19 cellular contexts compared by ENCODE assay signal in genomic region chr9:89351584-89351983, GRCh38. TPM values are rescaled to one million over a fixed set of nuclear protein-coding genes. Genes with fewer than 3 reads are reported as not detected.
DNase-seq lines count a peak whose midpoint lies in the region; ATAC-seq lines count a peak whose summit lies in the region.
"Had no signal": no experiment of that assay in that cellular context is flagged by ENCODE, and none has a peak within 500 bp of the region (broad histone marks: within the 10 kb centered on the region; RNA-seq: fewer than 3 reads in every experiment).

No MANE protein-coding gene starts in this region.

- H3K9me3 Mint-ChIP-seq in activated CD8-positive, alpha-beta memory T cell treated with anti-CD3 and anti-CD28 coated beads, Interleukin-2, amount 10 ng/mL, durations not matched to agents 7 days and 5 days (ENCODE audit: low read depth) = no peaks in the 10 kb centered on the region
- no peaks in the 10 kb centered on the region for H3K9me3 Mint-ChIP-seq in T-cell
- H3K9me3 Mint-ChIP-seq: activated T-helper 2 cell treated with anti-CD3 and anti-CD28 coated beads, Interferon-gamma antibody, Interleukin-2, Interleukin-4, amounts not matched to agents 10 μg/mL and 5 μg/mL and 100 μg/mL, durations not matched to agents 14 hours and 24 hours and 36 hours had no signal

- DNase-seq in activated CD8-positive, alpha-beta memory T cell treated with anti-CD3 and anti-CD28 coated beads, Interleukin-2, amount 10 ng/mL, durations not matched to agents 7 days and 5 days = no peak
- no peak for DNase-seq in activated CD8-positive, alpha-beta memory T cell treated with anti-CD3 and anti-CD28 coated beads for 24 hours
- DNase-seq in T-cell = no peak
- peak; percentile 14 for DNase-seq in islet precursor cell
- peak; percentile 47 for DNase-seq in sciatic nerve (ENCODE audit: low spot score)
- DNase-seq in occipital lobe (lab: John Stamatoyannopoulos, UW) = no peak
- no peak for DNase-seq in RPMI8226
- DNase-seq in SHP77 treated with DMSO at 0.1 percent for 48 hours (lab: John Stamatoyannopoulos, UW) = no peak
- DNase-seq: activated CD4-positive, alpha-beta T cell treated with anti-CD3 and anti-CD28 coated beads, Interleukin-2, amount 50 U/mL, for 4 hours; central memory CD4-positive, alpha-beta T cell; DMS153; HCEC 1CT; left colon; NCI-H1105; NCI-H2081 treated with DMSO at 0.1 percent for 48 hours; NCI-H510A; stimulated activated CD4-positive, alpha-beta T cell treated with anti-CD3 and anti-CD28 coated beads, Interleukin-2, amount 100 ng/mL, for 48 hours had no signal

- no peak for ATAC-seq in activated CD8-positive, alpha-beta memory T cell treated with anti-CD3 and anti-CD28 coated beads, Interleukin-2, amount 10 ng/mL, durations not matched to agents 7 days and 5 days
- ATAC-seq in T-cell (replicated peaks in 1 of 4) (peak in 1 of 4 experiments; percentile 6), sciatic nerve (no peak)
- ATAC-seq: gastroesophageal sphincter, left colon had no signal

- peak overlapping the region; percentile 90 for H3K27ac Mint-ChIP-seq in activated CD8-positive, alpha-beta memory T cell treated with anti-CD3 and anti-CD28 coated beads, Interleukin-2, amount 10 ng/mL, durations not matched to agents 7 days and 5 days
- peak overlapping the region; percentile 80 to 92 for H3K27ac Mint-ChIP-seq in T-cell

- H3K27me3 Mint-ChIP-seq in activated CD8-positive, alpha-beta memory T cell treated with anti-CD3 and anti-CD28 coated beads, Interleukin-2, amount 10 ng/mL, durations not matched to agents 7 days and 5 days = no peaks in the 10 kb centered on the region
- H3K27me3 Mint-ChIP-seq in T-cell = no peaks in the 10 kb centered on the region

- POLR2A ChIA-PET in T-cell (lab: Charles Lee) = interaction anchor here in 1 of 2 donors (0.6 kb wide), 1 partner anchor 31 kb away, joined by 3 read pairs; no protein-coding TSS in a partner anchor

- H3K4me1 Mint-ChIP-seq in activated CD8-positive, alpha-beta memory T cell treated with anti-CD3 and anti-CD28 coated beads, Interleukin-2, amount 10 ng/mL, durations not matched to agents 7 days and 5 days = peaks cover 25% of the 10 kb centered on the region
- peaks cover 19 to 38% (median 31%) of the 10 kb centered on the region in 3 donors for H3K4me1 Mint-ChIP-seq in T-cell

- CTCF ChIA-PET in activated CD8-positive, alpha-beta memory T cell treated with anti-CD3 and anti-CD28 coated beads, Interleukin-2, amount 10 ng/mL, durations not matched to agents 7 days and 5 days (lab: Charles Lee) = no interaction called here
- CTCF ChIA-PET in T-cell (lab: Charles Lee) = no interaction called here

- H3K4me3 Mint-ChIP-seq in activated CD8-positive, alpha-beta memory T cell treated with anti-CD3 and anti-CD28 coated beads, Interleukin-2, amount 10 ng/mL, durations not matched to agents 7 days and 5 days = no peak overlapping the region
- peak overlapping the region in 1 of 3 donors; percentile 12 for H3K4me3 Mint-ChIP-seq in T-cell

- intact Hi-C loops in sciatic nerve (cut with DNase I) = no loop called here

- H3K36me3 Mint-ChIP-seq in activated CD8-positive, alpha-beta memory T cell treated with anti-CD3 and anti-CD28 coated beads, Interleukin-2, amount 10 ng/mL, durations not matched to agents 7 days and 5 days = peaks cover 49% of the 10 kb centered on the region
- H3K36me3 Mint-ChIP-seq in T-cell = peaks cover 86% of the 10 kb centered on the region

RNA-seq across cellular contexts. Expression of gene SECISBP2, which starts 33.3 kb away (rescaled TPM):
- total RNA-seq in activated CD8-positive, alpha-beta memory T cell treated with anti-CD3 and anti-CD28 coated beads, Interleukin-2, amount 10 ng/mL, durations not matched to agents 7 days and 5 days = 10 to 100 TPM; 36.1 to 40.2 TPM
- total RNA-seq in T-cell (100 to 1,000 TPM in 2 of 5 donors, 10 to 100 TPM in 3; 78.8 to 132 (median 87.5) TPM), sciatic nerve (64.7 TPM), occipital lobe (81.3 TPM)

RNA-seq across cellular contexts. Expression of gene CKS2, which starts 40.6 kb away (rescaled TPM):
- 100 to 1,000 TPM; 200 to 225 TPM for total RNA-seq in activated CD8-positive, alpha-beta memory T cell treated with anti-CD3 and anti-CD28 coated beads, Interleukin-2, amount 10 ng/mL, durations not matched to agents 7 days and 5 days
- 10 to 100 TPM in 1 of 5 donors, 1 to 10 TPM in 4; 8.6 to 13.1 (median 9.2) TPM for total RNA-seq in T-cell
- 4.6 TPM for total RNA-seq in sciatic nerve
- 34.3 TPM for total RNA-seq in occipital lobe

Comparison
In these comparisons a context has a peak if more than half of its experiments do, and no peak if none do; other contexts are left out.
1. DNase-seq: peak in islet precursor cell (single experiment) and sciatic nerve (single experiment); none in activated CD8-positive, alpha-beta memory T cell treated with anti-CD3 and anti-CD28 coated beads, Interleukin-2, amount 10 ng/mL, durations not matched to agents 7 days and 5 days (single experiment), activated CD8-positive, alpha-beta memory T cell treated with anti-CD3 and anti-CD28 coated beads for 24 hours (single experiment), T-cell (0 of 34), occipital lobe (single experiment), RPMI8226 (single experiment) and SHP77 treated with DMSO at 0.1 percent for 48 hours (single experiment).